ENCODE assay signal across 18 cellular contexts in the genomic region with DNA sequence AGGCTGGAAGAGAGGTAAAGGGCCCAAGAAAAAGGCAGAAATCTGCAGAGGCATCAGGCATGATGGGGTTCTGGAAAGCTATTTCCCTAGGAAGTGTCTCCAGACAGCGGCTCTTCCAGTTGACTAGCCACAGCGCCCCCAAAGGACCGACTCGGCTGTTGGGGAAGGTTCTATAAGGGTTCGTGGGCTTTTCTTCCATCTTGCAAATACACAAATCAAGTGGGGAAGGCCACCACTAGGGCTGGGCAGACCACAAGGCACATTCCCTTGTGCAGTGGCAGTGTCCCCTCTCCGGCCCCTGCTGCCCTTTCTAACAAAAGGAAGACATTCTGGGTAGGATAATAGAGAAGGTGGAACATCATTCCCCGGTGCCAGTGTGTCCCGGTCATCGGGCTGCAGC.
"Had no signal": no experiment of that assay in that cellular context is flagged by ENCODE, and none has a peak within 500 bp of the region (broad histone marks: within the 10 kb centered on the region; RNA-seq: fewer than 3 reads in every experiment).

No MANE protein-coding gene starts in this region.

- H3K27me3 Mint-ChIP-seq: activated naive CD8-positive, alpha-beta T cell treated with anti-CD3 and anti-CD28 coated beads, Interleukin-2, amount 50 U/mL, for 24 hours had no signal

- H3K27ac ChIP-seq: ascending aorta, cardiac muscle cell, gastrocnemius medialis, prostate gland, suprapubic skin, upper lobe of right lung had no signal

- H3K36me3 ChIP-seq: gastrocnemius medialis, prostate gland had no signal

- FAIRE-seq: colon had no signal

- H3K4me3 Mint-ChIP-seq: activated naive CD8-positive, alpha-beta T cell treated with anti-CD3 and anti-CD28 coated beads, Interleukin-2, amount 50 U/mL, for 24 hours had no signal

- H3K9me3 ChIP-seq: ascending aorta, gastrocnemius medialis, prostate gland, suprapubic skin, upper lobe of right lung had no signal

- H3K27ac Mint-ChIP-seq: activated naive CD8-positive, alpha-beta T cell treated with anti-CD3 and anti-CD28 coated beads, Interleukin-2, amount 50 U/mL, for 24 hours; activated T-cell treated with anti-CD3 and anti-CD28 coated beads, Interleukin-2, amount 50 U/mL, for 72 hours had no signal

- DNase-seq: activated CD4-positive, alpha-beta T cell treated with anti-CD3 and anti-CD28 coated beads for 1 hour; activated CD4-positive, alpha-beta T cell treated with anti-CD3 and anti-CD28 coated beads, Interleukin-2, amount 50 U/mL, for 48 hours; activated CD8-positive, alpha-beta memory T cell treated with anti-CD3 and anti-CD28 coated beads, Interleukin-2, amount 50 U/mL, for 4 hours; activated naive CD4-positive, alpha-beta T cell; activated naive CD8-positive, alpha-beta T cell treated with anti-CD3 and anti-CD28 coated beads, Interleukin-2, amount 50 U/mL, for 24 hours; activated T-cell treated with anti-CD3 and anti-CD28 coated beads, Interleukin-2, amount 50 U/mL, for 72 hours; gastrocnemius medialis; kidney glomerular epithelial cell; midbrain; stimulated activated CD4-positive, alpha-beta T cell treated with anti-CD3 and anti-CD28 coated beads, Interleukin-2, amount 100 ng/mL, for 24 hours; stimulated activated naive CD4-positive, alpha-beta T cell treated with Interleukin-2 at 50 U/mL for 16 hours; upper lobe of right lung had no signal

- ATAC-seq: activated naive CD8-positive, alpha-beta T cell treated with anti-CD3 and anti-CD28 coated beads, Interleukin-2, amount 50 U/mL, for 24 hours; activated T-cell treated with anti-CD3 and anti-CD28 coated beads, Interleukin-2, amount 50 U/mL, for 72 hours; gastrocnemius medialis; sciatic nerve; upper lobe of right lung had no signal

- H3K4me3 ChIP-seq: ascending aorta, cardiac muscle cell, gastrocnemius medialis, prostate gland, suprapubic skin, upper lobe of right lung had no signal

- H3K9me3 Mint-ChIP-seq: activated naive CD8-positive, alpha-beta T cell treated with anti-CD3 and anti-CD28 coated beads, Interleukin-2, amount 50 U/mL, for 24 hours; activated T-cell treated with anti-CD3 and anti-CD28 coated beads, Interleukin-2, amount 50 U/mL, for 72 hours had no signal

- H3K27me3 ChIP-seq: ascending aorta, suprapubic skin, upper lobe of right lung had no signal
